Comparison of ENCODE assay signal across 9 cellular contexts in genomic region chr18:23077493-23078256, GRCh38. TPM values are rescaled to one million over a fixed set of nuclear protein-coding genes. Genes with fewer than 3 reads are reported as not detected.
A peak's percentile ranks its signal among the peaks of the same experiment; 100 is the strongest.
DNase-seq lines count a peak whose midpoint lies in the region; ATAC-seq and TF ChIP-seq lines count a peak whose summit lies in the region.
"Had no signal": no experiment of that assay in that cellular context is flagged by ENCODE, and none has a peak within 500 bp of the region (broad histone marks: within the 10 kb centered on the region; RNA-seq: fewer than 3 reads in every experiment).

No MANE protein-coding gene starts in this region.

- H2AFZ ChIP-seq in PC-9: no peak overlapping the region

- H3K27me3 ChIP-seq in right atrium auricular region (no peaks in the 10 kb centered on the region), PC-9 (ENCODE audit: insufficient read depth, low read depth) (no peaks in the 10 kb centered on the region), gastroesophageal sphincter (no peaks in the 10 kb centered on the region)
- H3K27me3 ChIP-seq: SJCRH30 had no signal

- H3F3A ChIP-seq in PC-9 (ENCODE audit: insufficient read depth, low read depth): no peaks in the 10 kb centered on the region; the same call in 1 of the 2 replicates

- H3K79me2 ChIP-seq in PC-9 (ENCODE audit: low read depth): no peaks in the 10 kb centered on the region

- POLR2A ChIA-PET in PC-9 (lab: Charles Lee; ENCODE audit: unreplicated experiment): no interaction called here

- no peaks in the 10 kb centered on the region for H3K36me3 ChIP-seq in right atrium auricular region
- no peaks in the 10 kb centered on the region for H3K36me3 ChIP-seq in PC-9 (ENCODE audit: low read depth)
- H3K36me3 ChIP-seq in gastroesophageal sphincter: no peaks in the 10 kb centered on the region
- H3K36me3 ChIP-seq: SJCRH30 had no signal

- no peak overlapping the region for H3K4me2 ChIP-seq in PC-9

- intact Hi-C loops in cardiac septum (cut with DNase I) (no loop called here), PC-9 (cut with micrococcal nuclease; ENCODE audit: unreplicated experiment) (no loop called here)

- no peaks in the 10 kb centered on the region for H3K9me2 ChIP-seq in PC-9 (ENCODE audit: insufficient read depth)

- H3K27ac ChIP-seq in right atrium auricular region (no peak overlapping the region), PC-9 (no peak overlapping the region), gastroesophageal sphincter (no peak overlapping the region)
- H3K27ac ChIP-seq: SJCRH30 had no signal

- no TSS peak for BruUV-seq in PC-9 (replicated peaks; lab: Mats Ljungman, UMichigan)

- TF ChIP-seq EP300 in gastroesophageal sphincter (IDR thresholded peaks at IDR 0.05): no peak

- H4K20me1 ChIP-seq in PC-9 (ENCODE audit: insufficient read depth): no peaks in the 10 kb centered on the region

- peak; percentile 28 for ATAC-seq in gastroesophageal sphincter
- no peak for ATAC-seq in GM19463 (IDR thresholded peaks at IDR 0.05; ENCODE audit: unreplicated experiment)
- no peak for ATAC-seq in HG02798 (IDR thresholded peaks at IDR 0.05; ENCODE audit: poor library complexity, unreplicated experiment)

- no peak for TF ChIP-seq POLR2A in gastroesophageal sphincter (IDR thresholded peaks at IDR 0.05)

- TF ChIP-seq CTCF in right atrium auricular region (IDR thresholded peaks at IDR 0.05) (no peak), PC-9 (conservative IDR thresholded peaks at IDR 0.05) (peak; percentile 43; the same call in 1 of the 2 replicates), gastroesophageal sphincter (IDR thresholded peaks at IDR 0.05) (no peak)

- DNase-seq in cardiac septum (ENCODE audit: low spot score): peak; percentile 68
- no peak for DNase-seq in right atrium auricular region (ENCODE audit: low spot score)
- peak in 1 of 2 experiments; percentile 30 for DNase-seq in PC-9
- no peak for DNase-seq in dedifferentiated amniotic fluid mesenchymal stem cell (ENCODE audit: extremely low spot score)
- no peak for DNase-seq in occipital lobe (lab: John Stamatoyannopoulos, UW)
- DNase-seq: SJCRH30 had no signal

- H3K9me3 ChIP-seq in right atrium auricular region (no peaks in the 10 kb centered on the region), PC-9 (ENCODE audit: insufficient read depth, low read depth) (no peaks in the 10 kb centered on the region), gastroesophageal sphincter (no peaks in the 10 kb centered on the region)
- H3K9me3 ChIP-seq: SJCRH30 had no signal

- CTCF ChIA-PET in PC-9 (lab: Charles Lee): interaction anchor here (0.7 to 0.9 kb wide), 3 partner anchors 13 to 57 kb away, joined by 4 to 10 read pairs (median 4); no protein-coding TSS in a partner anchor

- no peak overlapping the region for H3K4me3 ChIP-seq in right atrium auricular region
- no peak overlapping the region for H3K4me3 ChIP-seq in PC-9
- no peak overlapping the region for H3K4me3 ChIP-seq in gastroesophageal sphincter
- H3K4me3 ChIP-seq: SJCRH30 had no signal

- 85 to 86% methylated on average over 3 to 5 of the region's 6 CpGs for WGBS in gastroesophageal sphincter (ENCODE audit: low coverage in 1 of 2), 2 donors

- H3K4me1 ChIP-seq in right atrium auricular region (peaks cover 0 to 9% of the 10 kb centered on the region in 2 donors), PC-9 (replicated peaks; ENCODE audit: insufficient read depth) (peaks cover 6% of the 10 kb centered on the region; the same call in 1 of the 2 replicates), gastroesophageal sphincter (peaks cover 0 to 7% (median 0%) of the 10 kb centered on the region in 3 donors)
- H3K4me1 ChIP-seq: SJCRH30 had no signal

RNA-seq across cellular contexts. Expression of gene CABLES1, which starts 57.6 kb away (rescaled TPM):
- total RNA-seq in cardiac septum (1.5 TPM), right atrium auricular region (1 to 10 TPM; 5.4 to 6.9 TPM), PC-9 (2021) (10.0 and 11.8 TPM in 2 replicates), gastroesophageal sphincter (10 to 100 TPM in 2 of 4 donors, 1 to 10 TPM in 2; 4.0 to 24.0 (median 10.2) TPM), occipital lobe (6.7 TPM)
